In genomic region chr1:115116511-115116910, GRCh38 we compare ENCODE assay signal across 29 cellular contexts.
"Had no signal": no experiment of that assay in that cellular context is flagged by ENCODE, and none has a peak within 500 bp of the region (broad histone marks: within the 10 kb centered on the region; RNA-seq: fewer than 3 reads in every experiment).

No MANE protein-coding gene starts in this region.

- H3K9me3 ChIP-seq: adrenal gland had no signal

- H3K27ac ChIP-seq: adrenal gland, Peyer's patch, SJSA1 had no signal

- H3K36me3 ChIP-seq: adrenal gland, Peyer's patch, SJSA1 had no signal

- H3K4me1 ChIP-seq: adrenal gland, Peyer's patch had no signal

- DNase-seq: activated CD4-positive, alpha-beta memory T cell treated with anti-CD3 and anti-CD28 coated beads for 36 hours; activated CD4-positive, alpha-beta T cell treated with anti-CD3 and anti-CD28 coated beads for 36 hours; activated CD4-positive, alpha-beta T cell treated with anti-CD3 and anti-CD28 coated beads, Interleukin-2, amount 10 ng/mL, durations not matched to agents 7 days and 5 days; activated CD8-positive, alpha-beta memory T cell treated with anti-CD3 and anti-CD28 coated beads, Interleukin-2, amount 50 U/mL, for 4 hours; activated gamma-delta T cell treated with Interleukin-2 at 50 U/mL for 16 hours; activated naive CD4-positive, alpha-beta T cell treated with anti-CD3 and anti-CD28 coated beads for 36 hours; activated T-cell treated with anti-CD3 and anti-CD28 coated beads for 4 hours; activated T-cell treated with anti-CD3 and anti-CD28 coated beads, Interleukin-2, amount 50 U/mL, for 4 hours; adrenal gland; caudate nucleus; cerebellar nuclear complex; Karpas-422; KBM-7; NCI-H1105; NCI-H1436 treated with DMSO at 0.1 percent for 48 hours; NCI-H187; NCI-H2029 treated with DMSO at 0.1 percent for 48 hours; NCI-H2227 treated with DMSO at 0.1 percent for 48 hours; NCI-H446; NCI-H524 treated with DMSO at 0.1 percent for 48 hours; OCI-M1; Peyer's patch; RPMI8226; SHP77 treated with DMSO at 0.1 percent for 48 hours; SK-N-SH had no signal

- H3K9me2 ChIP-seq: SK-N-SH had no signal

- ATAC-seq: activated CD4-positive, alpha-beta T cell treated with anti-CD3 and anti-CD28 coated beads for 36 hours; activated CD4-positive, CD25-positive, alpha-beta regulatory T cell treated with anti-CD3 and anti-CD28 coated beads, Interleukin-2, amount 50 U/mL, for 24 hours; activated naive CD4-positive, alpha-beta T cell treated with anti-CD3 and anti-CD28 coated beads, Interleukin-2, amount 50 U/mL, for 72 hours; activated T-cell treated with anti-CD3 and anti-CD28 coated beads, Interleukin-2, amount 50 U/mL, for 4 hours; WTC11 had no signal

- H3K4me2 ChIP-seq: SK-N-SH had no signal

- H3K9ac ChIP-seq: SK-N-SH had no signal

- H3K27me3 ChIP-seq: adrenal gland, Peyer's patch, SJSA1 had no signal

- H3K4me3 ChIP-seq: adrenal gland, Peyer's patch, SJSA1 had no signal
